24 cellular contexts compared by ENCODE assay signal in the genomic region with DNA sequence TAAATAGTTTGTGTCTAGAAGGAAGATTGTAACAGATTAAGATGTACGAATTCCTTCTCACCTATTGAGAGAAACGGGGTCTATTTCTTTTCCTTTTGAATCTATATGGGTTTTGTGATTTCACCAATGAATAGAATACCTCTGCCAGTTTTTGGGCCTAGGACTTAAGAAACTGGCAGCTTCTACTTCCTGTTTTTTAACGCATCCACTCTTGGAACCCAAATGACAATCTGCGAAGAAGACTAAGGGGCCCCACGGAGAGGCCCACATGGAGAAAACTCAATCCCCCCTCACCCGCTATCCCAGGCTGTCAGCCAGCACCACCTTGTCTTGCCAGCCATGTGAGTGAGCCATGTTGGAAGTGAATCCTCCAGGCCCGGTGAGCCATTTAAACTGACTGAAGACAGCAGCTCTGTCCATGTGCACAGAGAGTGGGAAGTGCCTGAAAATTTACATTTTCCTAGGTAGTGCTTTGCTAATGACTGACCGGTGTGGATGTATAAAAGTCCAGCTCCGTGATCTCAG. TPM values are rescaled to one million over a fixed set of nuclear protein-coding genes. Genes with fewer than 3 reads are reported as not detected.
"Had no signal": no experiment of that assay in that cellular context is flagged by ENCODE, and none has a peak within 500 bp of the region (broad histone marks: within the 10 kb centered on the region; RNA-seq: fewer than 3 reads in every experiment).

No MANE protein-coding gene starts in this region.

- DNase-seq: activated CD4-positive, alpha-beta T cell treated with anti-CD3 and anti-CD28 coated beads, Interleukin-2, amount 10 ng/mL, durations not matched to agents 7 days and 5 days; activated naive CD4-positive, alpha-beta T cell; activated naive CD8-positive, alpha-beta T cell treated with anti-CD3 and anti-CD28 coated beads, Interleukin-2, amount 10 ng/mL, durations not matched to agents 7 days and 5 days; endodermal cell; islet precursor cell; naive B cell; nucleus accumbens; stimulated activated CD4-positive, alpha-beta T cell treated with anti-CD3 and anti-CD28 coated beads, Interleukin-2, amount 100 ng/mL, for 48 hours; stimulated activated naive B cell treated with anti-CD40 and anti-IgM and Interleukin-4, amounts not matched to agents 10 μg/mL and 1 μg/mL and 100 μg/mL, for 72 hours; uterus had no signal

- H3K27ac ChIP-seq: breast epithelium, gastroesophageal sphincter, right atrium auricular region, tibial nerve, uterus had no signal

- H3K4me1 ChIP-seq: breast epithelium, uterus had no signal

- H3K4me3 Mint-ChIP-seq: activated CD4-positive, alpha-beta T cell treated with anti-CD3 and anti-CD28 coated beads, Interleukin-2, amount 10 ng/mL, durations not matched to agents 7 days and 5 days; activated naive CD8-positive, alpha-beta T cell treated with anti-CD3 and anti-CD28 coated beads, Interleukin-2, amount 10 ng/mL, durations not matched to agents 7 days and 5 days; endodermal cell; stimulated activated naive B cell treated with anti-CD40 and anti-IgM and Interleukin-4, amounts not matched to agents 10 μg/mL and 1 μg/mL and 100 μg/mL, for 72 hours; T-helper 2 cell treated with Interferon-gamma antibody and Interleukin-4, amounts not matched to agents 5 μg/mL and 100 μg/mL, for 36 hours had no signal

- H3K27me3 Mint-ChIP-seq: activated CD4-positive, alpha-beta T cell treated with anti-CD3 and anti-CD28 coated beads, Interleukin-2, amount 10 ng/mL, durations not matched to agents 7 days and 5 days had no signal

- H3K36me3 Mint-ChIP-seq: naive B cell; stimulated activated naive B cell treated with anti-CD40 and anti-IgM and Interleukin-4, amounts not matched to agents 10 μg/mL and 1 μg/mL and 100 μg/mL, for 72 hours had no signal

- H3K4me1 Mint-ChIP-seq: endodermal cell had no signal

- ATAC-seq: gastroesophageal sphincter; left lobe of liver; stimulated activated naive B cell treated with anti-CD40 and anti-IgM and Interleukin-4, amounts not matched to agents 10 μg/mL and 1 μg/mL and 100 μg/mL, for 72 hours had no signal

- H3K27ac Mint-ChIP-seq: activated CD4-positive, alpha-beta T cell treated with anti-CD3 and anti-CD28 coated beads, Interleukin-2, amount 10 ng/mL, durations not matched to agents 7 days and 5 days; activated naive CD8-positive, alpha-beta T cell treated with anti-CD3 and anti-CD28 coated beads, Interleukin-2, amount 10 ng/mL, durations not matched to agents 7 days and 5 days; endodermal cell; progenitor cell of endocrine pancreas; stimulated activated naive B cell treated with anti-CD40 and anti-IgM and Interleukin-4, amounts not matched to agents 10 μg/mL and 1 μg/mL and 100 μg/mL, for 72 hours; T-helper 2 cell treated with Interferon-gamma antibody and Interleukin-4, amounts not matched to agents 5 μg/mL and 100 μg/mL, for 36 hours had no signal

- H3K27me3 ChIP-seq: breast epithelium, gastroesophageal sphincter, right atrium auricular region, tibial nerve, uterus had no signal

- H3K4me3 ChIP-seq: breast epithelium, gastroesophageal sphincter, right atrium auricular region, tibial nerve, uterus had no signal

- H3K9me3 Mint-ChIP-seq: activated CD4-positive, alpha-beta T cell treated with anti-CD3 and anti-CD28 coated beads, Interleukin-2, amount 10 ng/mL, durations not matched to agents 7 days and 5 days; activated naive CD8-positive, alpha-beta T cell treated with anti-CD3 and anti-CD28 coated beads, Interleukin-2, amount 10 ng/mL, durations not matched to agents 7 days and 5 days; stimulated activated naive B cell treated with anti-CD40 and anti-IgM and Interleukin-4, amounts not matched to agents 10 μg/mL and 1 μg/mL and 100 μg/mL, for 72 hours; T-helper 2 cell treated with Interferon-gamma antibody and Interleukin-4, amounts not matched to agents 5 μg/mL and 100 μg/mL, for 36 hours had no signal

- H3K9me3 ChIP-seq: breast epithelium, gastroesophageal sphincter, right atrium auricular region, tibial nerve, uterus had no signal

- H3K36me3 ChIP-seq: breast epithelium, gastroesophageal sphincter, right atrium auricular region, tibial nerve, uterus had no signal

RNA-seq across cellular contexts. Expression of a gene that starts 48.2 kb away (rescaled TPM):
- total RNA-seq: activated CD4-positive, alpha-beta T cell treated with anti-CD3 and anti-CD28 coated beads, Interleukin-2, amount 10 ng/mL, durations not matched to agents 7 days and 5 days; activated CD8-positive, alpha-beta memory T cell treated with anti-CD3 and anti-CD28 coated beads for 36 hours; activated naive CD8-positive, alpha-beta T cell treated with anti-CD3 and anti-CD28 coated beads, Interleukin-2, amount 10 ng/mL, durations not matched to agents 7 days and 5 days; breast epithelium; chondrocyte; dermis microvascular lymphatic vessel endothelial cell; endodermal cell; epithelial cell of proximal tubule; gastroesophageal sphincter; left lobe of liver; lung microvascular endothelial cell; progenitor cell of endocrine pancreas; right atrium auricular region; skeletal muscle tissue; subcutaneous adipose tissue; tibial nerve; uterus had no signal
